ENCODE assay signal across 8 cellular contexts in the genomic region with DNA sequence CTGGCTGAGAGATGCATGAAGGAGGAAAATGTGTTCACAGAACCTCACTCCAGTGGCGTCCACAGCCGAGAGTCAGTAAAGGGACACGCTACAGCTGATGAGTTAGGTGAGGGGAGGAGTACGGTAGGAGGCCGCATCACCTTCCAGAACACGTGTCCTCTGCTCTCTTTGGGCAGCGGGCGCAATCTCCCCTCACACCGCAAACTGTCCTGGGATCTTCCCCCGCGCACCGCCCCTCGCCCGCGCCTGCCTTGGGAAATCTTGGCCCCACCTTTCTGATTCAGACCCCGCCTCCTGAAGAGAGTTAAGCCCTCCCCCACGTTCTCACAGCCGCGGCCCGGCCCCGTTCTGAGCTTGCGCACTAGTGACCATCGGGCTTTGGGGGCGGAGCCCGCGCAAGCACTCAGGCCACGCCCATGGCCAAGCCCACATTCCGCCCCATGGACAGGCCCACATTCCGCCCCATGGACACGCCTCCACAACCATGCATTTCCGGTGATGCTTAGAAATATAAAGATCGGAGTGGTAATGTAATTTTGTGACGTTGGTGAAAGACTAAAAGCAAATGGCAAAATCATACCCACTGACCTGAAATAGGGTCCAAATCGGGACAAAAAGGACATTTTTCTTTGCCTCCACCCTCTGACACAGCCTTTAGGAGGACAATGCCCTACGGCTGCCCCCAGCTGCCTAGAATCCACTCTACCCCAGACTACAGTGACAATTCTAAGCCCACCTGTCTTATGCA. TPM values are rescaled to one million over a fixed set of nuclear protein-coding genes. Genes with fewer than 3 reads are reported as not detected.
DNase-seq lines count a peak whose midpoint lies in the region; ATAC-seq and TF ChIP-seq lines count a peak whose summit lies in the region.

No MANE protein-coding gene starts in this region.

- DNase-seq in AG10803 (ENCODE audit: low read depth) (peak; percentile 81), GM19240 (ENCODE audit: insufficient read length, low spot score) (peak; percentile 51), NCI-H524 (lab: John Stamatoyannopoulos, UW) (peak; percentile 91 to 93), cortex of kidney (lab: John Stamatoyannopoulos, UW) (peak; percentile 4), left kidney (ENCODE audit: low read depth, low spot score) (peak; percentile 96)
- peak; percentile 89 for DNase-seq in activated CD4-positive, alpha-beta T cell treated with anti-CD3 and anti-CD28 coated beads, Interleukin-2, amount 10 ng/mL, durations not matched to agents 7 days and 5 days
- peak; percentile 78 to 82 for DNase-seq in stimulated activated CD4-positive, alpha-beta T cell treated with anti-CD3 and anti-CD28 coated beads, Interleukin-1b, Interleukin-23, amount 100 ng/mL, for 4 hours (ENCODE audit: low read depth in 2 of 2)

- CTCF ChIA-PET in activated CD4-positive, alpha-beta T cell treated with anti-CD3 and anti-CD28 coated beads, Interleukin-2, amount 10 ng/mL, durations not matched to agents 7 days and 5 days (lab: Charles Lee) = no interaction called here

- peak; percentile 92 for ATAC-seq in HG03442 (IDR thresholded peaks at IDR 0.05; ENCODE audit: unreplicated experiment)

- POLR2A ChIA-PET in activated CD4-positive, alpha-beta T cell treated with anti-CD3 and anti-CD28 coated beads, Interleukin-2, amount 10 ng/mL, durations not matched to agents 7 days and 5 days (lab: Charles Lee) = no interaction called here

- peaks cover 15% of the 10 kb centered on the region for H3K4me1 Mint-ChIP-seq in activated CD4-positive, alpha-beta T cell treated with anti-CD3 and anti-CD28 coated beads, Interleukin-2, amount 10 ng/mL, durations not matched to agents 7 days and 5 days

- peak overlapping the region; percentile 73 for H3K27ac Mint-ChIP-seq in activated CD4-positive, alpha-beta T cell treated with anti-CD3 and anti-CD28 coated beads, Interleukin-2, amount 10 ng/mL, durations not matched to agents 7 days and 5 days

- no peaks in the 10 kb centered on the region for H3K36me3 Mint-ChIP-seq in activated CD4-positive, alpha-beta T cell treated with anti-CD3 and anti-CD28 coated beads, Interleukin-2, amount 10 ng/mL, durations not matched to agents 7 days and 5 days (ENCODE audit: low read depth)

- no peak for TF ChIP-seq CTCF in AG10803 (conservative IDR thresholded peaks at IDR 0.05; ENCODE audit: low read length)

- H3K27me3 Mint-ChIP-seq in activated CD4-positive, alpha-beta T cell treated with anti-CD3 and anti-CD28 coated beads, Interleukin-2, amount 10 ng/mL, durations not matched to agents 7 days and 5 days = peaks cover 9% of the 10 kb centered on the region

- peak overlapping the region; percentile 74 for H3K4me3 ChIP-seq in AG10803 (ENCODE audit: low read length)

- H3K9me3 Mint-ChIP-seq in activated CD4-positive, alpha-beta T cell treated with anti-CD3 and anti-CD28 coated beads, Interleukin-2, amount 10 ng/mL, durations not matched to agents 7 days and 5 days = no peaks in the 10 kb centered on the region

- H3K4me3 Mint-ChIP-seq in activated CD4-positive, alpha-beta T cell treated with anti-CD3 and anti-CD28 coated beads, Interleukin-2, amount 10 ng/mL, durations not matched to agents 7 days and 5 days = peak overlapping the region; percentile 82

RNA-seq across cellular contexts. Expression of a gene that starts 13.3 kb away (rescaled TPM):
- total RNA-seq in activated CD4-positive, alpha-beta T cell treated with anti-CD3 and anti-CD28 coated beads, Interleukin-2, amount 10 ng/mL, durations not matched to agents 7 days and 5 days = under 1 TPM in 1 of 2 experiments, not detected in 1; 0.21 TPM

RNA-seq across cellular contexts. Expression of a gene that starts 18.3 kb away (rescaled TPM):
- total RNA-seq in activated CD4-positive, alpha-beta T cell treated with anti-CD3 and anti-CD28 coated beads, Interleukin-2, amount 10 ng/mL, durations not matched to agents 7 days and 5 days = under 1 TPM; 0.12 TPM

RNA-seq across cellular contexts. Expression of a gene that starts 28.1 kb away (rescaled TPM):
- 10 to 100 TPM; 15.0 to 15.6 TPM for total RNA-seq in activated CD4-positive, alpha-beta T cell treated with anti-CD3 and anti-CD28 coated beads, Interleukin-2, amount 10 ng/mL, durations not matched to agents 7 days and 5 days

RNA-seq across cellular contexts. Expression of a gene that starts 47.9 kb away (rescaled TPM):
- total RNA-seq in activated CD4-positive, alpha-beta T cell treated with anti-CD3 and anti-CD28 coated beads, Interleukin-2, amount 10 ng/mL, durations not matched to agents 7 days and 5 days = 10 to 100 TPM; 12.1 to 13.5 TPM

Comparison
In these comparisons a context has a peak if more than half of its experiments do, and no peak if none do; other contexts are left out.
1. Peak in every context shown above with its lines: DNase-seq, ATAC-seq and H3K4me3 ChIP-seq.
2. DNase-seq: peak in every context shown above with its lines; median percentile 96 in left kidney; 92 in NCI-H524; 89 in activated CD4-positive, alpha-beta T cell treated with anti-CD3 and anti-CD28 coated beads, Interleukin-2, amount 10 ng/mL, durations not matched to agents 7 days and 5 days; 81 in AG10803; 80 in stimulated activated CD4-positive, alpha-beta T cell treated with anti-CD3 and anti-CD28 coated beads, Interleukin-1b, Interleukin-23, amount 100 ng/mL, for 4 hours; 51 in GM19240; 4 in cortex of kidney.